ENCODE assay signal across 11 cellular contexts in genomic region chr13:51674276-51674675, GRCh38.
A peak's percentile ranks its signal among the peaks of the same experiment; 100 is the strongest.
DNase-seq lines count a peak whose midpoint lies in the region; ATAC-seq and TF ChIP-seq lines count a peak whose summit lies in the region.
"Had no signal": no experiment of that assay in that cellular context is flagged by ENCODE, and none has a peak within 500 bp of the region (broad histone marks: within the 10 kb centered on the region; RNA-seq: fewer than 3 reads in every experiment).

No MANE protein-coding gene starts in this region.

- no peak overlapping the region for H3K4me3 ChIP-seq in skin epidermis
- H3K4me3 ChIP-seq: dorsolateral prefrontal cortex, SJCRH30 had no signal

- DNase-seq in HPDE6-E6E7 (ENCODE audit: extremely low spot score) (peak; percentile 29), RWPE1 (ENCODE audit: low spot score) (peak; percentile 62), islet precursor cell (peak; percentile 93), sciatic nerve (ENCODE audit: low spot score) (no peak)
- DNase-seq in activated CD4-positive, alpha-beta T cell treated with anti-CD3 and anti-CD28 coated beads for 4 hours: no peak
- DNase-seq: dorsolateral prefrontal cortex, foreskin melanocyte, SJCRH30 had no signal

- intact Hi-C loops in sciatic nerve (cut with DNase I): no loop called here

- H3K27ac ChIP-seq in RWPE1 (no peak overlapping the region), skin epidermis (peak overlapping the region in 19 of 21 experiments; percentile 37 to 80 (median 71))
- H3K27ac ChIP-seq: SJCRH30 had no signal

- no peak for ATAC-seq in HG03139 (IDR thresholded peaks at IDR 0.05; ENCODE audit: unreplicated experiment)
- ATAC-seq in activated CD4-positive, CD25-positive, alpha-beta regulatory T cell treated with anti-CD3 and anti-CD28 coated beads, Interleukin-2, amount 50 U/mL, for 24 hours: no peak
- no peak for ATAC-seq in sciatic nerve

- POLR2A ChIA-PET in RWPE1 (lab: Yijun Ruan, JAX; ENCODE audit: low non-redundant PET): no interaction called here

- no peak for TF ChIP-seq CTCF in RWPE1 (conservative IDR thresholded peaks at IDR 0.05; ENCODE audit: low read depth)

- CTCF ChIA-PET in RWPE1 (lab: Yijun Ruan, JAX): interaction anchor here (0.6 kb wide), 1 partner anchor 96 kb away, joined by 3 read pairs; no protein-coding TSS in a partner anchor

Comparison
In these comparisons a context has a peak if more than half of its experiments do, and no peak if none do; other contexts are left out.
1. DNase-seq: peak in HPDE6-E6E7 (single experiment), RWPE1 (single experiment) and islet precursor cell (single experiment); none in activated CD4-positive, alpha-beta T cell treated with anti-CD3 and anti-CD28 coated beads for 4 hours (0 of 2) and sciatic nerve (single experiment).